ENCODE assay signal across 21 cellular contexts in genomic region chr1:38287547-38287946, GRCh38.
DNase-seq lines count a peak whose midpoint lies in the region; ATAC-seq and TF ChIP-seq lines count a peak whose summit lies in the region.
"Had no signal": no experiment of that assay in that cellular context is flagged by ENCODE, and none has a peak within 500 bp of the region (broad histone marks: within the 10 kb centered on the region; RNA-seq: fewer than 3 reads in every experiment).

No MANE protein-coding gene starts in this region.

- no peak overlapping the region for H3K23ac ChIP-seq in neuronal stem cell (ENCODE audit: low read depth, low read length, poor library complexity)

- no TSS peak for BruUV-seq in PC-9 (replicated peaks; lab: Mats Ljungman, UMichigan)

- H4K91ac ChIP-seq in neuronal stem cell (ENCODE audit: low read depth, low read length, poor library complexity): no peak overlapping the region

- no peak overlapping the region for H2BK15ac ChIP-seq in neuronal stem cell (ENCODE audit: low read length)

- H3K9ac ChIP-seq in liver (ENCODE audit: low read depth in 1 of 2, low read length in 2 of 2) (no peak overlapping the region), neuronal stem cell (ENCODE audit: low read depth, low read length, poor library complexity) (no peak overlapping the region)
- H3K9ac ChIP-seq: BLaER1, GM23248 had no signal

- ATAC-seq in HG03095 (IDR thresholded peaks at IDR 0.05; ENCODE audit: unreplicated experiment): no peak
- ATAC-seq: CD8-positive, alpha-beta T cell; GM12878 had no signal

- no peaks in the 10 kb centered on the region for H3K9me2 ChIP-seq in PC-9 (ENCODE audit: insufficient read depth)

- intact Hi-C loops in left ventricle myocardium inferior (cut with micrococcal nuclease) (no loop called here), PC-9 (cut with micrococcal nuclease; ENCODE audit: unreplicated experiment) (no loop called here)

- H3K79me1 ChIP-seq in neuronal stem cell (ENCODE audit: low read depth, low read length): no peaks in the 10 kb centered on the region

- no peaks in the 10 kb centered on the region for H3F3A ChIP-seq in PC-9 (ENCODE audit: insufficient read depth, low read depth)

- H3K9me3 ChIP-seq in liver (ENCODE audit: control insufficient read depth in 4 of 4, low read length in 3 of 4) (no peaks in the 10 kb centered on the region), neuronal stem cell (replicated peaks in 1 of 2; ENCODE audit: control insufficient read depth in 2 of 2, insufficient read depth in 1 of 2, low read depth in 1 of 2, low read length in 2 of 2) (peaks cover 0 to 4% of the 10 kb centered on the region in 2 donors), left ventricle myocardium inferior (replicated peaks) (no peaks in the 10 kb centered on the region), PC-9 (ENCODE audit: insufficient read depth, low read depth) (no peaks in the 10 kb centered on the region)
- H3K9me3 ChIP-seq: BLaER1 had no signal

- H3K4ac ChIP-seq in neuronal stem cell (ENCODE audit: low read length): no peak overlapping the region

- DNase-seq in NCI-H526 (lab: John Stamatoyannopoulos, UW) (peak; percentile 51 to 74), iPS-NIHi7 (ENCODE audit: extremely low spot score) (peak; percentile 8), neuronal stem cell (ENCODE audit: low spot score) (no peak), NCI-H2081 (lab: John Stamatoyannopoulos, UW) (no peak), left ventricle myocardium inferior (no peak), PC-9 (no peak)
- DNase-seq: CD4-positive, CD25-positive, alpha-beta regulatory T cell; CD8-positive, alpha-beta T cell; DMS 273 treated with DMSO at 0.1 percent for 48 hours; DMS79; EL; GDM1; GM23248; H7; HCEC 1CT had no signal

- CTCF ChIA-PET in PC-9 (lab: Charles Lee): no interaction called here

- no peak overlapping the region for H2BK120ac ChIP-seq in neuronal stem cell (ENCODE audit: low read depth, low read length)

- no peaks in the 10 kb centered on the region for H3K36me3 ChIP-seq in liver (ENCODE audit: control insufficient read depth in 4 of 4, insufficient read depth in 3 of 4, low read depth in 1 of 4, low read length in 3 of 4)
- no peaks in the 10 kb centered on the region for H3K36me3 ChIP-seq in neuronal stem cell (replicated peaks in 1 of 2; ENCODE audit: control insufficient read depth in 2 of 2, insufficient read depth in 2 of 2, low read length in 2 of 2)
- H3K36me3 ChIP-seq in left ventricle myocardium inferior: no peaks in the 10 kb centered on the region
- no peaks in the 10 kb centered on the region for H3K36me3 ChIP-seq in PC-9 (ENCODE audit: low read depth)
- H3K36me3 ChIP-seq: BLaER1 had no signal

- no peak overlapping the region for H3K18ac ChIP-seq in neuronal stem cell (ENCODE audit: low read length)

- H3K27me3 ChIP-seq in liver (ENCODE audit: control insufficient read depth in 4 of 4, insufficient read depth in 4 of 4, low read length in 3 of 4): no peaks in the 10 kb centered on the region
- H3K27me3 ChIP-seq in neuronal stem cell (ENCODE audit: control insufficient read depth in 3 of 3, insufficient read depth in 3 of 3, low read depth in 1 of 3, low read length in 3 of 3): no peaks in the 10 kb centered on the region
- peaks cover 27% of the 10 kb centered on the region for H3K27me3 ChIP-seq in left ventricle myocardium inferior (ENCODE audit: low read depth)
- peaks cover 81% of the 10 kb centered on the region for H3K27me3 ChIP-seq in PC-9 (ENCODE audit: insufficient read depth, low read depth)
- H3K27me3 ChIP-seq: BLaER1 had no signal

- no peaks in the 10 kb centered on the region for H4K20me1 ChIP-seq in PC-9 (ENCODE audit: insufficient read depth)
- H4K20me1 ChIP-seq: BLaER1 had no signal

- no peak overlapping the region for H2BK5ac ChIP-seq in neuronal stem cell (ENCODE audit: low read length)

- TF ChIP-seq CTCF in liver (IDR thresholded peaks at IDR 0.05; ENCODE audit: low read depth, low read length, missing input control) (no peak), left ventricle myocardium inferior (IDR thresholded peaks at IDR 0.05; ENCODE audit: borderline replicate concordance) (no peak), PC-9 (conservative IDR thresholded peaks at IDR 0.05) (no peak)

- POLR2A ChIA-PET in PC-9 (lab: Charles Lee; ENCODE audit: unreplicated experiment): no interaction called here

- no peak overlapping the region for H2AK5ac ChIP-seq in neuronal stem cell (ENCODE audit: low read depth, low read length)

- WGBS in liver: 40% methylated on average over 3 of the region's 3 CpGs
- WGBS in neuronal stem cell (ENCODE audit: extremely low coverage in 2 of 2, insufficient read length in 2 of 2, insufficient replicate concordance in 1 of 2), 2 donors: no CpG with 5 or more reads among the region's 3 CpGs

- H3K4me3 ChIP-seq in liver (ENCODE audit: low read depth in 1 of 3, low read length in 3 of 3) (no peak overlapping the region), neuronal stem cell (ENCODE audit: low read length in 2 of 2) (no peak overlapping the region), left ventricle myocardium inferior (no peak overlapping the region), PC-9 (no peak overlapping the region)
- H3K4me3 ChIP-seq: BLaER1, GM12878, GM23248 had no signal

- H2BK12ac ChIP-seq in neuronal stem cell (ENCODE audit: low read length): no peak overlapping the region

- H3K14ac ChIP-seq in neuronal stem cell (ENCODE audit: low read length): no peak overlapping the region

- TF ChIP-seq RAD21 in liver (IDR thresholded peaks at IDR 0.05): no peak

- H2AFZ ChIP-seq in neuronal stem cell (ENCODE audit: low read length) (peak overlapping the region; percentile 19), PC-9 (no peak overlapping the region)
- H2AFZ ChIP-seq: GM23248 had no signal

- H3K79me2 ChIP-seq in PC-9 (ENCODE audit: low read depth): no peaks in the 10 kb centered on the region

- H3K27ac ChIP-seq in liver (ENCODE audit: low read depth in 1 of 2, low read length in 2 of 2) (no peak overlapping the region), neuronal stem cell (replicated peaks; ENCODE audit: low read length) (no peak overlapping the region), left ventricle myocardium inferior (replicated peaks) (no peak overlapping the region), PC-9 (no peak overlapping the region)
- H3K27ac ChIP-seq: 22Rv1, BLaER1, C4-2B, GM23248 had no signal

- H3K4me1 ChIP-seq in liver (ENCODE audit: control insufficient read depth in 4 of 4, insufficient read depth in 4 of 4, low read length in 3 of 4) (peaks cover 0 to 8% (median 0%) of the 10 kb centered on the region in 4 donors), neuronal stem cell (ENCODE audit: control insufficient read depth in 2 of 2, insufficient read depth in 1 of 2, low read depth in 1 of 2, low read length in 2 of 2) (peaks cover 27 to 38% of the 10 kb centered on the region in 2 donors), left ventricle myocardium inferior (no peaks in the 10 kb centered on the region), PC-9 (replicated peaks; ENCODE audit: insufficient read depth) (no peaks in the 10 kb centered on the region)

- no peak overlapping the region for H3K4me2 ChIP-seq in neuronal stem cell (ENCODE audit: insufficient read depth, low read length, poor library complexity, severe bottlenecking)
- no peak overlapping the region for H3K4me2 ChIP-seq in PC-9
- H3K4me2 ChIP-seq: BLaER1 had no signal

- H4K8ac ChIP-seq in neuronal stem cell (ENCODE audit: low read depth, low read length): no peak overlapping the region

TF ChIP-seq in liver, 16 proteins besides CTCF, POLR2A, EP300 and RAD21 (continues in another document):
- no peak for TF ChIP-seq MAX (IDR thresholded peaks at IDR 0.05)
- TF ChIP-seq EGR1 (IDR thresholded peaks at IDR 0.05; ENCODE audit: low read depth in 2 of 2): no peak
- peak; percentile 49 for TF ChIP-seq SP1 (IDR thresholded peaks at IDR 0.05)
- no peak for TF ChIP-seq REST (IDR thresholded peaks at IDR 0.05)
- TF ChIP-seq ATF3 (IDR thresholded peaks at IDR 0.05): no peak
- no peak for TF ChIP-seq TAF1 (conservative IDR thresholded peaks at IDR 0.05)
- peak; percentile 44 to 61 for TF ChIP-seq HNF4A (conservative IDR thresholded peaks at IDR 0.05)
- no peak for TF ChIP-seq JUND (IDR thresholded peaks at IDR 0.05)
- no peak for TF ChIP-seq FOXA1 (IDR thresholded peaks at IDR 0.05)
- no peak for TF ChIP-seq GABPA (IDR thresholded peaks at IDR 0.05 in 1 of 2, conservative IDR thresholded peaks at IDR 0.05 in 1 of 2)
- peak; percentile 85 for TF ChIP-seq NR2F2 (IDR thresholded peaks at IDR 0.05)
- peak; percentile 55 to 71 for TF ChIP-seq RXRA (IDR thresholded peaks at IDR 0.05)
- TF ChIP-seq YY1 (IDR thresholded peaks at IDR 0.05): no peak
- no peak for TF ChIP-seq FOXA2 (IDR thresholded peaks at IDR 0.05)

Comparison
In these comparisons a context has a peak if more than half of its experiments do, and no peak if none do; other contexts are left out.
1. DNase-seq: peak in NCI-H526 (2 of 2) and iPS-NIHi7 (single experiment); none in neuronal stem cell (single experiment), NCI-H2081 (0 of 2), left ventricle myocardium inferior (single experiment) and PC-9 (0 of 2).